ENCODE assay signal across 16 cellular contexts in genomic region chr4:2691952-2692435, GRCh38.
A peak's percentile ranks its signal among the peaks of the same experiment; 100 is the strongest.
DNase-seq lines count a peak whose midpoint lies in the region; ATAC-seq and TF ChIP-seq lines count a peak whose summit lies in the region.
"Had no signal": no experiment of that assay in that cellular context is flagged by ENCODE, and none has a peak within 500 bp of the region (broad histone marks: within the 10 kb centered on the region; RNA-seq: fewer than 3 reads in every experiment).

No MANE protein-coding gene starts in this region.

- CTCF ChIA-PET in activated naive CD4-positive, alpha-beta T cell treated with anti-CD3 and anti-CD28 coated beads for 36 hours (lab: Charles Lee), result interaction anchor here (0.5 to 1.6 kb wide), 4 partner anchors 19 to 286 kb away, joined by 3 to 4 read pairs (median 4); no protein-coding TSS in a partner anchor
- CTCF ChIA-PET in activated naive CD4-positive, alpha-beta T cell treated with anti-CD3 and anti-CD28 coated beads, Interleukin-2, amount 10 ng/mL, durations not matched to agents 7 days and 5 days (lab: Charles Lee), result no interaction called here
- CTCF ChIA-PET in WTC11 (lab: Charles Lee), result interaction anchor here (0.5 kb wide), 2 partner anchors 13 to 29 kb away, joined by 3 read pairs; no protein-coding TSS in a partner anchor

- no peak for TF ChIP-seq CTCF in WTC11 (IDR thresholded peaks at IDR 0.05)

- intact Hi-C loops in activated naive CD4-positive, alpha-beta T cell treated with anti-CD3 and anti-CD28 coated beads for 36 hours (cut with micrococcal nuclease), result loop anchor here (1.0 to 5.0 kb wide), 3 partner anchors 22 to 155 kb away; partner anchors contain the start of gene FAM193A
- intact Hi-C loops in posterior cingulate gyrus (cut with DNase I), result no loop called here

- POLR2A ChIA-PET in WTC11 (lab: Charles Lee), result no interaction called here

- no peaks in the 10 kb centered on the region for H3K27me3 Mint-ChIP-seq in activated naive CD4-positive, alpha-beta T cell treated with anti-CD3 and anti-CD28 coated beads for 36 hours (ENCODE audit: low read depth)
- H3K27me3 Mint-ChIP-seq in activated naive CD4-positive, alpha-beta T cell treated with anti-CD3 and anti-CD28 coated beads, Interleukin-2, amount 10 ng/mL, durations not matched to agents 7 days and 5 days, result no peaks in the 10 kb centered on the region
- H3K27me3 Mint-ChIP-seq in WTC11 (ENCODE audit: low read depth) (no peaks in the 10 kb centered on the region), naive B cell (no peaks in the 10 kb centered on the region)
- no peaks in the 10 kb centered on the region for H3K27me3 Mint-ChIP-seq in stimulated activated naive CD8-positive, alpha-beta T cell treated with anti-CD3 and anti-CD28 coated beads, Interleukin-15, Interleukin-2, amounts not matched to agents 100 ng/mL and 50 ng/mL, for 24 hours

- no peak overlapping the region for H3K4me3 Mint-ChIP-seq in activated naive CD4-positive, alpha-beta T cell treated with anti-CD3 and anti-CD28 coated beads for 36 hours
- no peak overlapping the region for H3K4me3 Mint-ChIP-seq in activated naive CD4-positive, alpha-beta T cell treated with anti-CD3 and anti-CD28 coated beads, Interleukin-2, amount 10 ng/mL, durations not matched to agents 7 days and 5 days
- H3K4me3 Mint-ChIP-seq in WTC11, result no peak overlapping the region
- peak overlapping the region in 7 of 8 donors; percentile 17 to 81 (median 70) for H3K4me3 Mint-ChIP-seq in naive B cell
- H3K4me3 Mint-ChIP-seq in stimulated activated naive CD8-positive, alpha-beta T cell treated with anti-CD3 and anti-CD28 coated beads, Interleukin-15, Interleukin-2, amounts not matched to agents 100 ng/mL and 50 ng/mL, for 24 hours, result peak overlapping the region; percentile 44
- H3K4me3 Mint-ChIP-seq: endodermal cell had no signal

- H3K27ac Mint-ChIP-seq in activated naive CD4-positive, alpha-beta T cell treated with anti-CD3 and anti-CD28 coated beads for 36 hours, result peak overlapping the region; percentile 74
- H3K27ac Mint-ChIP-seq in activated naive CD4-positive, alpha-beta T cell treated with anti-CD3 and anti-CD28 coated beads, Interleukin-2, amount 10 ng/mL, durations not matched to agents 7 days and 5 days, result no peak overlapping the region
- H3K27ac Mint-ChIP-seq in WTC11 (0 out of 2 replicates have a peak overlapping the region, but pooled peaks have one; percentile 29), naive B cell (peak overlapping the region; percentile 88 to 98 (median 95))
- peak overlapping the region; percentile 95 for H3K27ac Mint-ChIP-seq in stimulated activated naive CD8-positive, alpha-beta T cell treated with anti-CD3 and anti-CD28 coated beads, Interleukin-15, Interleukin-2, amounts not matched to agents 100 ng/mL and 50 ng/mL, for 24 hours
- H3K27ac Mint-ChIP-seq: endodermal cell had no signal

- H3K36me3 Mint-ChIP-seq in activated naive CD4-positive, alpha-beta T cell treated with anti-CD3 and anti-CD28 coated beads for 36 hours (ENCODE audit: low read depth), result peaks cover 43% of the 10 kb centered on the region
- H3K36me3 Mint-ChIP-seq in activated naive CD4-positive, alpha-beta T cell treated with anti-CD3 and anti-CD28 coated beads, Interleukin-2, amount 10 ng/mL, durations not matched to agents 7 days and 5 days, result peaks cover 46% of the 10 kb centered on the region
- H3K36me3 Mint-ChIP-seq in WTC11 (peaks cover 71% of the 10 kb centered on the region), naive B cell (peaks cover 15 to 32% of the 10 kb centered on the region in 2 donors)
- peaks cover 78% of the 10 kb centered on the region for H3K36me3 Mint-ChIP-seq in stimulated activated naive CD8-positive, alpha-beta T cell treated with anti-CD3 and anti-CD28 coated beads, Interleukin-15, Interleukin-2, amounts not matched to agents 100 ng/mL and 50 ng/mL, for 24 hours (ENCODE audit: low read depth)

- no peaks in the 10 kb centered on the region for H3K9me3 Mint-ChIP-seq in activated naive CD4-positive, alpha-beta T cell treated with anti-CD3 and anti-CD28 coated beads for 36 hours
- H3K9me3 Mint-ChIP-seq in activated naive CD4-positive, alpha-beta T cell treated with anti-CD3 and anti-CD28 coated beads, Interleukin-2, amount 10 ng/mL, durations not matched to agents 7 days and 5 days, result no peaks in the 10 kb centered on the region
- H3K9me3 Mint-ChIP-seq in WTC11 (no peaks in the 10 kb centered on the region), naive B cell (no peaks in the 10 kb centered on the region)
- H3K9me3 Mint-ChIP-seq in stimulated activated naive CD8-positive, alpha-beta T cell treated with anti-CD3 and anti-CD28 coated beads, Interleukin-15, Interleukin-2, amounts not matched to agents 100 ng/mL and 50 ng/mL, for 24 hours, result no peaks in the 10 kb centered on the region
- H3K9me3 Mint-ChIP-seq: endodermal cell had no signal

- H3K4me1 Mint-ChIP-seq in activated naive CD4-positive, alpha-beta T cell treated with anti-CD3 and anti-CD28 coated beads for 36 hours (ENCODE audit: low read depth), result peaks cover 31% of the 10 kb centered on the region
- no peaks in the 10 kb centered on the region for H3K4me1 Mint-ChIP-seq in activated naive CD4-positive, alpha-beta T cell treated with anti-CD3 and anti-CD28 coated beads, Interleukin-2, amount 10 ng/mL, durations not matched to agents 7 days and 5 days
- H3K4me1 Mint-ChIP-seq in WTC11 (no peaks in the 10 kb centered on the region), naive B cell (peaks cover 65 to 83% (median 72%) of the 10 kb centered on the region in 3 donors)
- peaks cover 54% of the 10 kb centered on the region for H3K4me1 Mint-ChIP-seq in stimulated activated naive CD8-positive, alpha-beta T cell treated with anti-CD3 and anti-CD28 coated beads, Interleukin-15, Interleukin-2, amounts not matched to agents 100 ng/mL and 50 ng/mL, for 24 hours (ENCODE audit: low read depth)
- H3K4me1 Mint-ChIP-seq: endodermal cell had no signal

- DNase-seq in activated naive CD4-positive, alpha-beta T cell treated with anti-CD3 and anti-CD28 coated beads for 36 hours, result peak; percentile 77
- DNase-seq in activated naive CD4-positive, alpha-beta T cell treated with anti-CD3 and anti-CD28 coated beads, Interleukin-2, amount 10 ng/mL, durations not matched to agents 7 days and 5 days, result no peak
- DNase-seq in WTC11 (ENCODE audit: low spot score) (no peak), naive B cell (peak; percentile 45), posterior cingulate gyrus (no peak)
- DNase-seq in stimulated activated naive CD4-positive, alpha-beta T cell (lab: John Stamatoyannopoulos, UW), result no peak
- DNase-seq: endodermal cell; GOT3; left cardiac atrium; NCI-H1436 treated with DMSO at 0.1 percent for 48 hours; NCI-H2227 treated with DMSO at 0.1 percent for 48 hours; NK-92 treated with Interleukin-12 subunit alpha and Interleukin-12 subunit beta, amount 100 ng/mL, for 24 hours; T-helper 9 cell had no signal

- no peak for ATAC-seq in WTC11
- ATAC-seq in naive B cell (ENCODE audit: low read depth in 2 of 2), result peak; percentile 12 to 31
- ATAC-seq in HG02763 (IDR thresholded peaks at IDR 0.05; ENCODE audit: unreplicated experiment), result no peak
- ATAC-seq: left cardiac atrium, Right ventricle myocardium inferior had no signal

TF ChIP-seq in WTC11, 78 proteins besides CTCF, POLR2A, EP300 and RAD21:
- TF ChIP-seq USF2 (CRISPR knock-in tag; IDR thresholded peaks at IDR 0.05) (no peak), USF1 (CRISPR knock-in tag; IDR thresholded peaks at IDR 0.05) (no peak)

Comparison
In these comparisons a context has a peak if more than half of its experiments do, and no peak if none do; other contexts are left out.
1. DNase-seq: peak in activated naive CD4-positive, alpha-beta T cell treated with anti-CD3 and anti-CD28 coated beads for 36 hours (single experiment) and naive B cell (single experiment); none in activated naive CD4-positive, alpha-beta T cell treated with anti-CD3 and anti-CD28 coated beads, Interleukin-2, amount 10 ng/mL, durations not matched to agents 7 days and 5 days (single experiment), WTC11 (single experiment), posterior cingulate gyrus (0 of 10) and stimulated activated naive CD4-positive, alpha-beta T cell (0 of 6).
2. H3K4me3 Mint-ChIP-seq: peak in naive B cell (7 of 8) and stimulated activated naive CD8-positive, alpha-beta T cell treated with anti-CD3 and anti-CD28 coated beads, Interleukin-15, Interleukin-2, amounts not matched to agents 100 ng/mL and 50 ng/mL, for 24 hours (single experiment); none in activated naive CD4-positive, alpha-beta T cell treated with anti-CD3 and anti-CD28 coated beads for 36 hours (single experiment), activated naive CD4-positive, alpha-beta T cell treated with anti-CD3 and anti-CD28 coated beads, Interleukin-2, amount 10 ng/mL, durations not matched to agents 7 days and 5 days (single experiment) and WTC11 (single experiment).
3. ATAC-seq: peak in naive B cell (2 of 2); none in WTC11 (single experiment) and HG02763 (single experiment).